8 cellular contexts compared by ENCODE assay signal in the genomic region with DNA sequence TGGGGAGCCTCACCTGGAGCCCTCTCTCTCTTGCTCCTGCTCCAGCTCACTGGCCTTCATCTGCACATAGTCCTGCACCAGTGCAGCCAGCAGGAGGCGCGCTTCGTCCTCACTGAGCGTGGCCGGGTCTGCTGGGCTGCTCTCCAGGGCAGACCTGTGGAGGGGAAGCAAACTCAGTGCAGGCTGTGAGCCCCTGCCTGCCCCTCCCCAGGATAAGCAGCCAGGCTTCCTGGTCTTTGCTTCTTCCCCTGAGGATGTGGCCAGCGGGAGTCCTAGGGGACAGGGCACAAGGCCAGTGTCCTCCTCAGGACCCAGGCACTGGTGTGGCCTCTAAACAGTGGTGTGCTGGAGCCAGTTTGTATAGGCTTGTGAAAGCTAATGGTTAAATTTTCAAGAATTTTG. TPM values are rescaled to one million over a fixed set of nuclear protein-coding genes. Genes with fewer than 3 reads are reported as not detected.
A peak's percentile ranks its signal among the peaks of the same experiment; 100 is the strongest.
DNase-seq lines count a peak whose midpoint lies in the region; ATAC-seq and TF ChIP-seq lines count a peak whose summit lies in the region.

No MANE protein-coding gene starts in this region.

- H3K27me3 ChIP-seq in CD4-positive, alpha-beta T cell (ENCODE audit: control insufficient read depth, insufficient read depth, low read length): peaks cover 55% of the 10 kb centered on the region
- no peaks in the 10 kb centered on the region for H3K27me3 ChIP-seq in KMS-11 (ENCODE audit: insufficient read depth, low read depth)

- DNase-seq in CD4-positive, alpha-beta T cell: peak in 7 of 10 experiments; percentile 7 to 49 (median 25)
- DNase-seq in activated CD4-positive, alpha-beta T cell treated with anti-CD3 and anti-CD28 coated beads, Interleukin-2, amount 50 U/mL, for 4 hours: peak; percentile 39 to 40
- DNase-seq in fibroblast of mammary gland (ENCODE audit: low read depth) (peak; percentile 23), NCI-H69 (lab: John Stamatoyannopoulos, UW) (no peak), AML-193 (lab: John Stamatoyannopoulos, UW) (no peak)
- peak; percentile 72 to 75 for DNase-seq in stimulated activated CD4-positive, alpha-beta T cell treated with anti-CD3 and anti-CD28 coated beads, Interleukin-2, amount 100 ng/mL, for 48 hours

- H4K20me1 ChIP-seq in KMS-11 (ENCODE audit: insufficient read depth): no peaks in the 10 kb centered on the region

- H3K4me1 ChIP-seq in KMS-11 (ENCODE audit: low read depth, poor library complexity, severe bottlenecking): no peaks in the 10 kb centered on the region

- no peak overlapping the region for H3K4me2 ChIP-seq in KMS-11

- no peaks in the 10 kb centered on the region for H3K79me2 ChIP-seq in KMS-11 (ENCODE audit: insufficient read depth, low read depth)

- no peaks in the 10 kb centered on the region for H3K9me3 Mint-ChIP-seq in CD4-positive, alpha-beta T cell

- H3K4me3 ChIP-seq in KMS-11 (IDR thresholded peaks at IDR 0.05; ENCODE audit: insufficient read depth, low read depth, low read length) (no peak overlapping the region), fibroblast of mammary gland (ENCODE audit: control insufficient read depth, low read depth, low read length) (no peak overlapping the region)

- intact Hi-C loops in CD4-positive, alpha-beta T cell (cut with DNase I, micrococcal nuclease): loop anchor here in 1 of 2 experiments (5.0 kb wide), 1 partner anchor 102 kb away; the partner anchor contains the start of gene CALCB

- H3K27me3 Mint-ChIP-seq in CD4-positive, alpha-beta T cell: peaks cover 88% of the 10 kb centered on the region

- H3K36me3 ChIP-seq in KMS-11 (ENCODE audit: insufficient read depth): no peaks in the 10 kb centered on the region

- POLR2A ChIA-PET in CD4-positive, alpha-beta T cell (lab: Charles Lee): no interaction called here

- peak; percentile 18 for TF ChIP-seq CTCF in CD4-positive, alpha-beta T cell (IDR thresholded peaks at IDR 0.05)
- TF ChIP-seq CTCF in KMS-11 (conservative IDR thresholded peaks at IDR 0.05; ENCODE audit: low read depth, low read length) (0 out of 2 replicates have a peak, but pooled peaks have one; percentile 37), fibroblast of mammary gland (conservative IDR thresholded peaks at IDR 0.05; ENCODE audit: control insufficient read depth, insufficient read depth, low read depth, low read length) (peak; percentile 60)

- H3K4me1 Mint-ChIP-seq in CD4-positive, alpha-beta T cell (ENCODE audit: low read depth): peaks cover 30% of the 10 kb centered on the region

- no peak overlapping the region for H2AFZ ChIP-seq in KMS-11 (ENCODE audit: low read depth)

- no peak overlapping the region for H3K27ac ChIP-seq in CD4-positive, alpha-beta T cell (ENCODE audit: low read depth, low read length)
- H3K27ac ChIP-seq in KMS-11: no peak overlapping the region

- no peak for ATAC-seq in CD4-positive, alpha-beta T cell (ENCODE audit: poor library complexity)
- peak; percentile 64 for ATAC-seq in GM21367 (IDR thresholded peaks at IDR 0.05; ENCODE audit: unreplicated experiment)

- CTCF ChIA-PET in CD4-positive, alpha-beta T cell (lab: Charles Lee): interaction anchor here (1.7 kb wide), 1 partner anchor 105 kb away, joined by 3 read pairs; no protein-coding TSS in a partner anchor

- no peaks in the 10 kb centered on the region for H3K36me3 Mint-ChIP-seq in CD4-positive, alpha-beta T cell (ENCODE audit: low read depth)

- no peak overlapping the region for H3K9ac ChIP-seq in KMS-11

- H3K27ac Mint-ChIP-seq in CD4-positive, alpha-beta T cell: no peak overlapping the region

- H3K9me3 ChIP-seq in CD4-positive, alpha-beta T cell (ENCODE audit: control insufficient read depth, low read length): no peaks in the 10 kb centered on the region

- no peak overlapping the region for H3K4me3 Mint-ChIP-seq in CD4-positive, alpha-beta T cell

RNA-seq across cellular contexts. Expression of gene CALCA, which starts 2.2 kb away (rescaled TPM):
- total RNA-seq in CD4-positive, alpha-beta T cell: not detected

Comparison
In these comparisons a context has a peak if more than half of its experiments do, and no peak if none do; other contexts are left out.
1. DNase-seq: peak in CD4-positive, alpha-beta T cell (7 of 10), activated CD4-positive, alpha-beta T cell treated with anti-CD3 and anti-CD28 coated beads, Interleukin-2, amount 50 U/mL, for 4 hours (2 of 2), fibroblast of mammary gland (single experiment) and stimulated activated CD4-positive, alpha-beta T cell treated with anti-CD3 and anti-CD28 coated beads, Interleukin-2, amount 100 ng/mL, for 48 hours (2 of 2); none in NCI-H69 (single experiment) and AML-193 (0 of 2).
2. Peak in every context shown above with its lines, with median percentiles within 50 percentile points of each other: CTCF ChIP-seq.